ENCODE assay signal across 23 cellular contexts in the genomic region with DNA sequence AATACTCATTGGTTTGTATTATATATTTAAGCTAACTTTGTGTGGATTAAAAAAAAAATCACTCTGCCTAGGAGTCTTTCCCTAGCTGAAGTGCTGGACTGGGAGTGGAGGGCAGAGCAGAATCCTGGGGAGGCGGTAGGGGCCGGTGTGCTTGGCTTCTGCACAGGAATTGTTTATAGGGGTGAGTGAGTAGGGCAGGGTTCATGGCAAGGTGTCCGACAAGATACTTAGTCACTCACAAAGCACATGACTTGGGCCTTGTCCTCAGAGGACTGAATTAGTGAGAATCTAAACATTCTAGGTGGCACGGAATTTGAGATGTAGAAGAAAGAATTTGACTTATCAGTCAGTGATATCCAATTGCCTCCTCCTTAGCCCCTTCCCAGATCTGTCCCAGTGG. TPM values are rescaled to one million over a fixed set of nuclear protein-coding genes. Genes with fewer than 3 reads are reported as not detected.
DNase-seq lines count a peak whose midpoint lies in the region; ATAC-seq, FAIRE-seq and TF ChIP-seq lines count a peak whose summit lies in the region.
"Had no signal": no experiment of that assay in that cellular context is flagged by ENCODE, and none has a peak within 500 bp of the region (broad histone marks: within the 10 kb centered on the region; RNA-seq: fewer than 3 reads in every experiment).

No MANE protein-coding gene starts in this region.

- no peak for TF ChIP-seq RAD21 in K562 (CRISPR knock-in tag; conservative IDR thresholded peaks at IDR 0.05 in 1 of 2, IDR thresholded peaks at IDR 0.05 in 1 of 2)

- intact Hi-C loops in K562 (cut with micrococcal nuclease), result no loop called here
- intact Hi-C loops in kidney (cut with DNase I), result no loop called here

- TF ChIP-seq CTCF in GM23338 (conservative IDR thresholded peaks at IDR 0.05; ENCODE audit: low read depth in 2 of 2), result no peak
- TF ChIP-seq CTCF in K562 (IDR thresholded peaks at IDR 0.05 in 2 of 3, conservative IDR thresholded peaks at IDR 0.05 in 1 of 3; ENCODE audit: insufficient read depth in 2 of 3, low read depth in 1 of 3, low read length in 3 of 3), result no peak
- TF ChIP-seq CTCF in kidney (IDR thresholded peaks at IDR 0.05; ENCODE audit: borderline replicate concordance, extremely low read depth, insufficient read depth), result no peak
- TF ChIP-seq CTCF in nephron progenitor cell (IDR thresholded peaks at IDR 0.05), result no peak

- H3K4me1 Mint-ChIP-seq in GM23338 (peaks cover 30% of the 10 kb centered on the region), nephron progenitor cell (peaks cover 21% of the 10 kb centered on the region)
- H3K4me1 Mint-ChIP-seq: activated B cell treated with CpG ODN at 0.5 μM for 24 hours; stimulated activated memory B cell treated with anti-CD40 and anti-IgM and Interleukin-4, amounts not matched to agents 10 μg/mL and 1 μg/mL and 100 μg/mL, for 72 hours had no signal

- 43% methylated on average over 4 of the region's 4 CpGs for WGBS in K562 (ENCODE audit: insufficient coverage, low coverage, missing lambda C conversion rate)

- H3K9ac ChIP-seq in K562 (ENCODE audit: insufficient read depth in 1 of 2, low read depth in 2 of 2, low read length in 2 of 2) (no peak overlapping the region), kidney (ENCODE audit: low read length in 2 of 2) (no peak overlapping the region)

- H3F3A ChIP-seq in GM23338 (replicated peaks; ENCODE audit: low read depth), result no peaks in the 10 kb centered on the region

- CTCF ChIA-PET in K562 (lab: Yijun Ruan, JAX; ENCODE audit: low intra/inter-chr PET ratio), result interaction anchor here (0.6 kb wide), 1 partner anchor 395 kb away, joined by 3 read pairs; no protein-coding TSS in a partner anchor

- no peaks in the 10 kb centered on the region for H3K9me1 ChIP-seq in K562 (ENCODE audit: control insufficient read depth, insufficient read depth, low read length)

- FAIRE-seq in K562 (lab: Jason Lieb, UNC), result no peak
- FAIRE-seq in kidney (lab: Jason Lieb, UNC), result no peak
- FAIRE-seq: astrocyte had no signal

- DNase-seq in GM23338 (ENCODE audit: low spot score) (no peak), K562 (ENCODE audit: extremely low read depth in 1 of 4, low spot score in 3 of 4) (no peak), kidney (no peak), nephron progenitor cell (no peak), NCI-H748 (lab: John Stamatoyannopoulos, UW; ENCODE audit: unreplicated experiment) (no peak), NCI-H2171 (lab: John Stamatoyannopoulos, UW) (no peak), NCI-H1048 (lab: John Stamatoyannopoulos, UW) (no peak)
- DNase-seq in central memory CD4-positive, alpha-beta T cell, result no peak
- DNase-seq: activated B cell treated with CpG ODN at 0.5 μM for 24 hours; activated CD4-positive, alpha-beta memory T cell treated with anti-CD3 and anti-CD28 coated beads for 36 hours; activated naive CD4-positive, alpha-beta T cell treated with anti-CD3 and anti-CD28 coated beads for 36 hours; activated T-cell treated with anti-CD3 and anti-CD28 coated beads for 4 hours; DMS53; Kasumi-1; NCI-H1417; NCI-H82; PC-9; right cardiac atrium had no signal

- H3K36me3 Mint-ChIP-seq in GM23338 (ENCODE audit: low read depth), result no peaks in the 10 kb centered on the region
- no peaks in the 10 kb centered on the region for H3K36me3 Mint-ChIP-seq in nephron progenitor cell (ENCODE audit: low read depth)
- H3K36me3 Mint-ChIP-seq: stimulated activated memory B cell treated with anti-CD40 and anti-IgM and Interleukin-4, amounts not matched to agents 10 μg/mL and 1 μg/mL and 100 μg/mL, for 72 hours had no signal

- no peak for TF ChIP-seq POLR2A in K562 (conservative IDR thresholded peaks at IDR 0.05)

- H3K9me2 ChIP-seq in GM23338 (ENCODE audit: insufficient read depth), result no peaks in the 10 kb centered on the region

- H4K20me1 ChIP-seq in GM23338 (replicated peaks; ENCODE audit: insufficient read depth) (no peaks in the 10 kb centered on the region), K562 (replicated peaks; ENCODE audit: control insufficient read depth, insufficient read depth, low read length) (peaks cover 1% of the 10 kb centered on the region; the same call in 1 of the 2 replicates)

- H3K9me3 Mint-ChIP-seq in GM23338 (no peaks in the 10 kb centered on the region), nephron progenitor cell (no peaks in the 10 kb centered on the region)
- H3K9me3 Mint-ChIP-seq: activated B cell treated with CpG ODN at 0.5 μM for 24 hours; activated CD4-positive, alpha-beta memory T cell treated with anti-CD3 and anti-CD28 coated beads for 36 hours; activated naive CD4-positive, alpha-beta T cell treated with anti-CD3 and anti-CD28 coated beads for 36 hours; stimulated activated memory B cell treated with anti-CD40 and anti-IgM and Interleukin-4, amounts not matched to agents 10 μg/mL and 1 μg/mL and 100 μg/mL, for 72 hours; T-helper 2 cell treated with Interferon-gamma antibody and Interleukin-4, amounts not matched to agents 5 μg/mL and 100 μg/mL, for 36 hours had no signal

- peak; percentile 53 for ATAC-seq in GM23338
- peak; percentile 48 for ATAC-seq in K562
- ATAC-seq: stimulated activated memory B cell treated with anti-CD40 and anti-IgM and Interleukin-4, amounts not matched to agents 10 μg/mL and 1 μg/mL and 100 μg/mL, for 72 hours had no signal

- H3K27me3 ChIP-seq in GM23338 (ENCODE audit: insufficient read depth), result no peaks in the 10 kb centered on the region
- no peaks in the 10 kb centered on the region for H3K27me3 ChIP-seq in K562 (ENCODE audit: control insufficient read depth in 2 of 2, insufficient read depth in 2 of 2, low read length in 2 of 2)
- H3K27me3 ChIP-seq: neutrophil had no signal

- H3K36me3 ChIP-seq in GM23338 (ENCODE audit: insufficient read depth) (no peaks in the 10 kb centered on the region), K562 (ENCODE audit: control insufficient read depth, insufficient read depth, low read length) (no peaks in the 10 kb centered on the region), kidney (ENCODE audit: control insufficient read depth in 1 of 2, insufficient read depth in 2 of 2, low read length in 2 of 2) (no peaks in the 10 kb centered on the region)
- H3K36me3 ChIP-seq: neutrophil, thoracic aorta had no signal

- TF ChIP-seq EP300 in K562 (IDR thresholded peaks at IDR 0.05; ENCODE audit: low read length), result no peak

- BruUV-seq in K562 (replicated peaks; lab: Mats Ljungman, UMichigan), result no TSS peak

- no peak overlapping the region for H2AFZ ChIP-seq in GM23338
- H2AFZ ChIP-seq in K562 (ENCODE audit: low read depth, low read length), result no peak overlapping the region
- H2AFZ ChIP-seq: PC-9 had no signal

- H3K27me3 Mint-ChIP-seq in GM23338 (ENCODE audit: insufficient read depth, low read depth, poor library complexity), result no peaks in the 10 kb centered on the region
- H3K27me3 Mint-ChIP-seq in nephron progenitor cell (ENCODE audit: low read depth, poor library complexity), result peaks cover 3% of the 10 kb centered on the region
- H3K27me3 Mint-ChIP-seq: activated CD4-positive, alpha-beta memory T cell treated with anti-CD3 and anti-CD28 coated beads for 36 hours had no signal

- H3K4me3 Mint-ChIP-seq in GM23338 (no peak overlapping the region), nephron progenitor cell (no peak overlapping the region)
- H3K4me3 Mint-ChIP-seq: activated B cell treated with CpG ODN at 0.5 μM for 24 hours; activated CD4-positive, alpha-beta memory T cell treated with anti-CD3 and anti-CD28 coated beads for 36 hours; activated naive CD4-positive, alpha-beta T cell treated with anti-CD3 and anti-CD28 coated beads for 36 hours; stimulated activated memory B cell treated with anti-CD40 and anti-IgM and Interleukin-4, amounts not matched to agents 10 μg/mL and 1 μg/mL and 100 μg/mL, for 72 hours; T-helper 2 cell treated with Interferon-gamma antibody and Interleukin-4, amounts not matched to agents 5 μg/mL and 100 μg/mL, for 36 hours had no signal

- H3K9me3 ChIP-seq in K562 (replicated peaks; ENCODE audit: control insufficient read depth, insufficient read depth, low read depth, low read length), result no peaks in the 10 kb centered on the region
- H3K9me3 ChIP-seq in kidney (ENCODE audit: control insufficient read depth in 1 of 2, low read length in 2 of 2), result no peaks in the 10 kb centered on the region
- H3K9me3 ChIP-seq: neutrophil, thoracic aorta had no signal

- no peak overlapping the region for H3K27ac ChIP-seq in GM23338 (ENCODE audit: low read depth)
- H3K27ac ChIP-seq in K562 (ENCODE audit: extremely low read depth, low read depth, low read length), result no peak overlapping the region
- peak overlapping the region; percentile 77 to 92 for H3K27ac ChIP-seq in kidney (ENCODE audit: low read depth in 2 of 2, low read length in 2 of 2)
- H3K27ac ChIP-seq: neutrophil, PC-9, thoracic aorta had no signal

- no peak overlapping the region for H3K4me2 ChIP-seq in GM23338
- H3K4me2 ChIP-seq in K562 (ENCODE audit: insufficient read depth, low read length), result no peak overlapping the region
- H3K4me2 ChIP-seq: PC-9 had no signal

- POLR2A ChIA-PET in K562 (lab: Yijun Ruan, JAX), result interaction anchor here (1.7 kb wide), 1 partner anchor 25 kb away, joined by 4 read pairs; no protein-coding TSS in a partner anchor

- in situ Hi-C loops in K562 (cut with MboI), result no loop called here

- H3K79me2 ChIP-seq in GM23338 (replicated peaks; ENCODE audit: insufficient read depth) (peaks cover 11% of the 10 kb centered on the region), K562 (ENCODE audit: control insufficient read depth, insufficient read depth, low read length) (peaks cover 10% of the 10 kb centered on the region; the same call in 1 of the 3 replicates)

- no peak overlapping the region for H3K27ac Mint-ChIP-seq in GM23338
- H3K27ac Mint-ChIP-seq in nephron progenitor cell, result peak overlapping the region; percentile 15
- H3K27ac Mint-ChIP-seq: activated B cell treated with CpG ODN at 0.5 μM for 24 hours; activated CD4-positive, alpha-beta memory T cell treated with anti-CD3 and anti-CD28 coated beads for 36 hours; activated naive CD4-positive, alpha-beta T cell treated with anti-CD3 and anti-CD28 coated beads for 36 hours; stimulated activated memory B cell treated with anti-CD40 and anti-IgM and Interleukin-4, amounts not matched to agents 10 μg/mL and 1 μg/mL and 100 μg/mL, for 72 hours; T-helper 2 cell treated with Interferon-gamma antibody and Interleukin-4, amounts not matched to agents 5 μg/mL and 100 μg/mL, for 36 hours had no signal

- peaks cover 19% of the 10 kb centered on the region; the same call in 1 of the 2 replicates for H3K4me1 ChIP-seq in GM23338 (ENCODE audit: insufficient read depth)
- peaks cover 3 to 13% of the 10 kb centered on the region in 2 experiments; a peak in 3 of 5 replicates for H3K4me1 ChIP-seq in K562 (replicated peaks in 1 of 2; ENCODE audit: control insufficient read depth in 2 of 2, insufficient read depth in 2 of 2, low read length in 2 of 2)
- peaks cover 21 to 72% of the 10 kb centered on the region in 2 donors for H3K4me1 ChIP-seq in kidney (ENCODE audit: control insufficient read depth in 1 of 2, insufficient read depth in 1 of 2, low read depth in 1 of 2, low read length in 2 of 2)

- H3K4me3 ChIP-seq in GM23338 (no peak overlapping the region), K562 (no peak overlapping the region), kidney (ENCODE audit: low read length in 2 of 2) (no peak overlapping the region)
- H3K4me3 ChIP-seq: PC-9, thoracic aorta had no signal

RNA-seq across cellular contexts. Expression of a gene that starts 32.2 kb away (rescaled TPM):
- 17.2 and 32.4 TPM in 2 replicates for total RNA-seq in GM23338 (2014; rRNA removed; shearing (Covaris generic))
- polyA plus RNA-seq in GM23338 (2016; fragmentation: Nextera tagmentation; extraction: Ambion mirVana) (2.7 TPM in 2 replicates), K562 (2011; rRNA removed) (5.5 and 8.3 TPM in 2 replicates), K562 (2014; fragmentation: Illumina TruSeq; extraction: Trizol) (7.9 and 8.7 TPM in 2 replicates), K562 (2014; fragmentation: Nextera tagmentation; extraction: Ambion mirVana) (1 to 10 TPM; 1.7 to 2.8 TPM), K562 (2014; rRNA removed) (4.9 and 6.3 TPM in 2 replicates), kidney (ENCODE audit: insufficient read depth, low read depth, low replicate concordance) (13.2 TPM)
- 19.6 and 35.6 TPM in 2 replicates for total RNA-seq in K562 (2011; cell fraction: chromatin; rRNA removed; ENCODE audit: low replicate concordance)
- 6.0 and 7.4 TPM in 2 replicates for total RNA-seq in K562 (2011; cell fraction: nucleolus; rRNA removed)
- total RNA-seq in K562 (2011; cell fraction: nucleoplasm; rRNA removed), result 18.3 and 23.7 TPM in 2 replicates
- total RNA-seq in K562 (2014; rRNA removed) (6.3 and 7.3 TPM in 2 replicates), K562 (2014; rRNA removed; fragmentation: Illumina TruSeq; extraction: Trizol) (11.7 and 12.4 TPM in 2 replicates), K562 (2015; rRNA removed; fragmentation: Illumina TruSeq; extraction: Trizol) (14.5 and 15.5 TPM in 2 replicates), K562 (2021) (9.7 and 11.6 TPM in 2 replicates), kidney (65.1 TPM)
- polyA plus RNA-seq in K562 (2011; cell fraction: cytosol; rRNA removed), result 2.4 and 3.9 TPM in 2 replicates
- polyA plus RNA-seq in K562 (2011; cell fraction: nucleus; rRNA removed), result 4.0 and 5.3 TPM in 2 replicates
- polyA plus RNA-seq in K562 (2012), result 6.9 and 9.7 TPM in 2 replicates
- 19.4 and 22.2 TPM in 2 replicates for polyA minus RNA-seq in K562 (2011; rRNA and poly(A)+ RNA removed)
- polyA minus RNA-seq in K562 (2011; cell fraction: cytosol; rRNA and poly(A)+ RNA removed), result 6.7 and 9.5 TPM in 2 replicates
- polyA minus RNA-seq in K562 (2011; cell fraction: nucleus; rRNA and poly(A)+ RNA removed), result 7.5 and 9.8 TPM in 2 replicates
- total RNA-seq: activated B cell treated with CpG ODN at 0.5 μM for 24 hours had no signal

Comparison
In these comparisons a context has a peak if more than half of its experiments do, and no peak if none do; other contexts are left out.
1. H3K27ac ChIP-seq: peak in kidney (2 of 2); none in GM23338 (single experiment) and K562 (single experiment).